1 cellular context compared by ENCODE assay signal in the genomic region with DNA sequence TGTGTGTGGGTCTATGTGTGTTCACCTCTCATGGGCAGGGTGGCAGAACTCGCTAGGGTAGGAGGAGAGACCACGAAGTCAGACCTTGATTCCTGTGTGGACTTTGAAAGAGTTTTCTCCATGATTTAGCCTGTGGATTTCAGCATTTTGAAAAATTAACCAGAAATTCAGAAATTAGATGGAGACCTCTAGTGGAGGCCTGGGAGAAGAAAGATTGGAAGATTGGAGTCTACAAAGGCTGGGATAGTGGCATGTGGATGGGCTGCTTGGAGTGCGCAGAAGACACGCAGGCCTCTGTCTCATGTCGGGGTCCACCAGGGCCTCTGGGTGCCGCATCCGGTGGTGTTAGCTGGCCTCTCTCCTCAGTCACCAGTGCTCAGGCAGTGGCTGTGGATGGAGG.
TF ChIP-seq lines count a peak whose summit lies in the region.

No MANE protein-coding gene starts in this region.

TF ChIP-seq in H1, 55 proteins besides CTCF, POLR2A, EP300 and RAD21:
- TF ChIP-seq TAF7 (optimal IDR thresholded peaks at IDR 0.05; ENCODE audit: borderline replicate concordance, low read depth, low read length) (no peak), RFX5 (IDR thresholded peaks at IDR 0.05; ENCODE audit: borderline replicate concordance, low read depth, low read length) (no peak), NANOG (IDR thresholded peaks at IDR 0.05; ENCODE audit: insufficient read depth, low read depth, low read length, poor library complexity, severe bottlenecking) (no peak)
- TF ChIP-seq, protein P1, sequence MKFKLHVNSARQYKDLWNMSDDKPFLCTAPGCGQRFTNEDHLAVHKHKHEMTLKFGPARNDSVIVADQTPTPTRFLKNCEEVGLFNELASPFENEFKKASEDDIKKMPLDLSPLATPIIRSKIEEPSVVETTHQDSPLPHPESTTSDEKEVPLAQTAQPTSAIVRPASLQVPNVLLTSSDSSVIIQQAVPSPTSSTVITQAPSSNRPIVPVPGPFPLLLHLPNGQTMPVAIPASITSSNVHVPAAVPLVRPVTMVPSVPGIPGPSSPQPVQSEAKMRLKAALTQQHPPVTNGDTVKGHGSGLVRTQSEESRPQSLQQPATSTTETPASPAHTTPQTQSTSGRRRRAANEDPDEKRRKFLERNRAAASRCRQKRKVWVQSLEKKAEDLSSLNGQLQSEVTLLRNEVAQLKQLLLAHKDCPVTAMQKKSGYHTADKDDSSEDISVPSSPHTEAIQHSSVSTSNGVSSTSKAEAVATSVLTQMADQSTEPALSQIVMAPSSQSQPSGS (IDR thresholded peaks at IDR 0.05; ENCODE audit: low read length): no peak
